8 cellular contexts compared by ENCODE assay signal in the genomic region with DNA sequence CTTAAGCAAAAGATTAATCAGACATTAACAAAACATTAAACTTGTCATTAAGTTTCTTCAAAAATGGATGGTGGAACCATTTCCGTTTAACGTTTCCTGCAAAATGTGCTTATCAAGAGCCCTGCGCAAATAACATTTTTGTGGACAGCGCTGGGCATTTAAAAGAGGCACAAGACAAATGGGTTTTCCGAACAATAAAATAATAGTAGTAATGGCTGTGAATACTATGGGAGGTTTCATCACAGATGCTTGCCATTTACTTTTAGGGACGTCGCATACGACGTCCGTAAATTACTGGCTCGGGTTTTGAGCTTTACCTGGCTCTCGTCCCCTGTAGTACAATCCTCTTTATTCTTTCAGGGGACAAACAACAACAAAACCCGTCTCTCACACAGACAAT. TPM values are rescaled to one million over a fixed set of nuclear protein-coding genes. Genes with fewer than 3 reads are reported as not detected.
DNase-seq lines count a peak whose midpoint lies in the region; ATAC-seq and TF ChIP-seq lines count a peak whose summit lies in the region.

No MANE protein-coding gene starts in this region.

- H3K4me3 ChIP-seq in breast epithelium (peak overlapping the region; percentile 64 to 90 (median 79)), astrocyte of the spinal cord (ENCODE audit: low read depth, low read length) (peak overlapping the region; percentile 75), right lobe of liver (peak overlapping the region; percentile 45 to 90 (median 65)), uterus (peak overlapping the region; percentile 83 to 85)

- in situ Hi-C loops in astrocyte of the spinal cord (cut with HindIII; ENCODE audit: low sequenced_read_pairs) = no loop called here

- peaks cover 41% of the 10 kb centered on the region for H3K4me1 Mint-ChIP-seq in MCF 10A (ENCODE audit: insufficient read depth, unreplicated experiment)

- POLR2A ChIA-PET in MCF 10A (lab: Yijun Ruan, JAX) = interaction anchor here (0.7 to 3.7 kb wide), 23 partner anchors 8 to 1855 kb away, joined by 3 to 25 read pairs (median 5); a partner anchor contains a TSS

- CTCF ChIA-PET in MCF 10A (lab: Yijun Ruan, JAX) = interaction anchor here (1.0 kb wide), 1 partner anchor 45 kb away, joined by 3 read pairs; no protein-coding TSS in a partner anchor

- H3K9me3 ChIP-seq in breast epithelium = no peaks in the 10 kb centered on the region
- no peaks in the 10 kb centered on the region for H3K9me3 ChIP-seq in right lobe of liver
- H3K9me3 ChIP-seq in uterus = no peaks in the 10 kb centered on the region

- H3K27ac Mint-ChIP-seq in MCF 10A (ENCODE audit: low read depth, unreplicated experiment) = no peak overlapping the region

- H3K4me3 Mint-ChIP-seq in MCF 10A (ENCODE audit: unreplicated experiment) = no peak overlapping the region

- WGBS in right lobe of liver (ENCODE audit: insufficient coverage, low coverage, low lambda C conversion rate, missing lambda C conversion rate) = 5% methylated on average over 13 of the region's 13 CpGs

- H3K9me3 Mint-ChIP-seq in MCF 10A (ENCODE audit: unreplicated experiment) = no peaks in the 10 kb centered on the region

- DNase-seq in breast epithelium (ENCODE audit: low spot score in 2 of 2) (no peak), MCF 10A (ENCODE audit: unreplicated experiment) (no peak), astrocyte of the spinal cord (ENCODE audit: low read depth, low spot score) (peak; percentile 35), right lobe of liver (no peak), uterus (no peak), GM19240 (ENCODE audit: insufficient read length, low spot score) (no peak)
- no peak for DNase-seq in activated effector memory CD4-positive, alpha-beta T cell treated with anti-CD3 and anti-CD28 coated beads, Interleukin-2, amount 50 U/mL, for 16 hours

- peaks cover 0 to 15% of the 10 kb centered on the region in 2 donors for H3K4me1 ChIP-seq in breast epithelium
- H3K4me1 ChIP-seq in right lobe of liver = peaks cover 0 to 25% (median 0%) of the 10 kb centered on the region in 4 donors
- peaks cover 0 to 7% of the 10 kb centered on the region in 2 donors for H3K4me1 ChIP-seq in uterus

- ATAC-seq in right lobe of liver = no peak
- ATAC-seq in HG02798 (IDR thresholded peaks at IDR 0.05; ENCODE audit: poor library complexity, unreplicated experiment) = no peak

- H3K36me3 ChIP-seq in breast epithelium (no peaks in the 10 kb centered on the region), right lobe of liver (no peaks in the 10 kb centered on the region), uterus (no peaks in the 10 kb centered on the region)

- peaks cover 11% of the 10 kb centered on the region for H3K36me3 Mint-ChIP-seq in MCF 10A (ENCODE audit: insufficient read depth, unreplicated experiment)

- H3K27me3 ChIP-seq in breast epithelium = no peaks in the 10 kb centered on the region
- no peaks in the 10 kb centered on the region for H3K27me3 ChIP-seq in right lobe of liver
- H3K27me3 ChIP-seq in uterus = no peaks in the 10 kb centered on the region

- H3K27ac ChIP-seq in breast epithelium = peak overlapping the region; percentile 94 to 97
- H3K27ac ChIP-seq in right lobe of liver = peak overlapping the region; percentile 83 to 91 (median 86)
- peak overlapping the region; percentile 93 to 96 for H3K27ac ChIP-seq in uterus

- TF ChIP-seq POLR2A in breast epithelium (IDR thresholded peaks at IDR 0.05) (no peak), right lobe of liver (IDR thresholded peaks at IDR 0.05) (no peak), uterus (IDR thresholded peaks at IDR 0.05) (no peak)

- no TSS peak for BruUV-seq in MCF 10A (replicated peaks; lab: Mats Ljungman, UMichigan)

- TF ChIP-seq CTCF in breast epithelium (IDR thresholded peaks at IDR 0.05) (no peak), MCF 10A (IDR thresholded peaks at IDR 0.05; ENCODE audit: unreplicated experiment) (no peak), astrocyte of the spinal cord (IDR thresholded peaks at IDR 0.05; ENCODE audit: low read depth, low read length) (no peak), right lobe of liver (IDR thresholded peaks at IDR 0.05) (no peak), uterus (IDR thresholded peaks at IDR 0.05) (no peak)

- intact Hi-C loops in breast epithelium (cut with DNase I; ENCODE audit: low total_unique reads) = no loop called here
- intact Hi-C loops in MCF 10A (cut with micrococcal nuclease) = no loop called here
- intact Hi-C loops in right lobe of liver (cut with DNase I) = no loop called here
- intact Hi-C loops in uterus (cut with DNase I; ENCODE audit: low total_unique reads) = no loop called here

- no peaks in the 10 kb centered on the region for H3K27me3 Mint-ChIP-seq in MCF 10A (ENCODE audit: insufficient read depth, unreplicated experiment)

RNA-seq across cellular contexts. Expression of a gene that starts 1.0 kb away (rescaled TPM):
- 10 to 100 TPM; 13.6 to 26.8 (median 21.6) TPM for total RNA-seq in breast epithelium
- total RNA-seq in MCF 10A (2022) = 10.2 and 11.0 TPM in 2 replicates
- 1 to 10 TPM; 4.8 to 7.8 (median 5.9) TPM for total RNA-seq in right lobe of liver
- 10 to 100 TPM; 14.7 to 28.9 (median 21.3) TPM for total RNA-seq in uterus

RNA-seq across cellular contexts. Expression of a gene that starts 1.5 kb away (rescaled TPM):
- total RNA-seq in breast epithelium (100 to 1,000 TPM in 1 of 3 donors, 10 to 100 TPM in 2; 84.7 to 117 (median 91.4) TPM), MCF 10A (2022) (70.6 and 73.6 TPM in 2 replicates), right lobe of liver (10 to 100 TPM; 24.9 to 47.1 (median 32.4) TPM), uterus (100 to 1,000 TPM in 2 of 4 donors, 10 to 100 TPM in 2; 51.2 to 196 (median 132) TPM)
